Comparison of ENCODE assay signal across 19 cellular contexts in the genomic region with DNA sequence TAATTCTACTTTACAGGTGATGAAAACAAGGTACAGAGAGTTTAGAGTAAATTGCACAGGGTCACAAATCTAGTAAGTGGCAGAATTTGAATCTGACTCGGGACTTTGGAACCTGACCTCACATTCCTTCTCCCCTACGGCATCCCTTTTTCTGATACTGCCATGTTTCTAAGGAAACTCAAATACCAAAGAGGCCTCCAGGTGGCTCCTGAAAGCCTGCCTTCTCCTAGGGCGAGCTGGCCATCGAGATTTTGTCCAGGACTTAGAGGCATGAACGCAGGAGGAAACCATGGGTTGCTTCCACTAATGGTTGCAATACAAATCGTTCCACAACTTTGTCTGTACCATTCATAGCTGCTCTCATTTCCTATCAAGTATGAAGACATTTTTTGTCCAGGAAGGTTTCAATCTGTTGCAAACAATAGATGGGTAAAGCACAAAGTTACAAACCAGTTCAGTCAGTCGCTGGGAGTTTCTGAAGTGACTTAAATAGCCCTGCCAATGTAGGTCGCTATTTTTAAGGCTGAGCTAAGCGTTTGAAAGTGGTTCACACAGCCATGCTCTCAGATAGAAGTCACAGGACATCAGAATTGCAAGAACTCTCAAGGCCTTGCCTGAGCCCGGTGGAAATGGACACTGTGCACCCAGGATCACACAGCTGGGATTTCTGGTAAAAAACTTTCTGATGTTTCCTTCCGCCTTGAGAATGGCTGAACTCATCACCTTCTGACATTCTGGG.
"Had no signal": no experiment of that assay in that cellular context is flagged by ENCODE, and none has a peak within 500 bp of the region (broad histone marks: within the 10 kb centered on the region; RNA-seq: fewer than 3 reads in every experiment).

No MANE protein-coding gene starts in this region.

- H3K4me1 ChIP-seq: adrenal gland, colonic mucosa, esophagus squamous epithelium, pancreas, transverse colon had no signal

- H3K9me3 ChIP-seq: adrenal gland, colonic mucosa, esophagus squamous epithelium, mucosa of descending colon, pancreas, transverse colon had no signal

- H3K27me3 ChIP-seq: colonic mucosa, esophagus squamous epithelium, pancreas, transverse colon had no signal

- H3K36me3 ChIP-seq: adrenal gland, colonic mucosa, esophagus squamous epithelium, pancreas, transverse colon had no signal

- DNase-seq: activated CD4-positive, alpha-beta T cell treated with anti-CD3 and anti-CD28 coated beads for 1 hour; activated CD4-positive, alpha-beta T cell treated with anti-CD3 and anti-CD28 coated beads, Interleukin-2, amount 50 U/mL, for 48 hours; activated CD8-positive, alpha-beta memory T cell treated with anti-CD3 and anti-CD28 coated beads, Interleukin-2, amount 10 ng/mL, durations not matched to agents 7 days and 5 days; activated naive CD4-positive, alpha-beta T cell treated with anti-CD3 and anti-CD28 coated beads, Interleukin-2, amount 50 U/mL, for 16 hours; activated T-cell treated with anti-CD3 and anti-CD28 coated beads, Interleukin-2, amount 50 U/mL, for 1 hour; adrenal gland; caudate nucleus; colonic mucosa; esophagus squamous epithelium; left colon; mucosa of descending colon; naive thymus-derived CD8-positive, alpha-beta T cell; pancreas; stimulated activated CD4-positive, alpha-beta T cell treated with anti-CD3 and anti-CD28 coated beads, Interleukin-15, amount 100 ng/mL, for 24 hours; stimulated activated CD4-positive, alpha-beta T cell treated with anti-CD3 and anti-CD28 coated beads, Interleukin-4, amount 100 ng/mL, for 1 hour; stimulated activated naive CD4-positive, alpha-beta T cell treated with Interleukin-2 at 50 U/mL for 16 hours; transverse colon had no signal

- H3K27ac ChIP-seq: adrenal gland, colonic mucosa, esophagus squamous epithelium, pancreas, skin epidermis, transverse colon, VCaP had no signal

- ATAC-seq: activated CD8-positive, alpha-beta memory T cell treated with anti-CD3 and anti-CD28 coated beads, Interleukin-2, amount 10 ng/mL, durations not matched to agents 7 days and 5 days; left colon; mucosa of descending colon; naive thymus-derived CD8-positive, alpha-beta T cell; pancreas had no signal

- H3K4me3 ChIP-seq: adrenal gland, colonic mucosa, esophagus squamous epithelium, mucosa of descending colon, pancreas, skin epidermis, transverse colon had no signal

- FAIRE-seq: pancreas had no signal
